Comparison of ENCODE assay signal across 21 cellular contexts in genomic region chr2:152387046-152387445, GRCh38. TPM values are rescaled to one million over a fixed set of nuclear protein-coding genes. Genes with fewer than 3 reads are reported as not detected.
DNase-seq lines count a peak whose midpoint lies in the region; FAIRE-seq and TF ChIP-seq lines count a peak whose summit lies in the region.
"Had no signal": no experiment of that assay in that cellular context is flagged by ENCODE, and none has a peak within 500 bp of the region (broad histone marks: within the 10 kb centered on the region; RNA-seq: fewer than 3 reads in every experiment).

No MANE protein-coding gene starts in this region.

- no peak overlapping the region for H3K27ac Mint-ChIP-seq in astrocyte (ENCODE audit: unreplicated experiment)
- no peak overlapping the region for H3K27ac Mint-ChIP-seq in activated CD4-positive, alpha-beta memory T cell treated with anti-CD3 and anti-CD28 coated beads, Interleukin-2, amount 10 ng/mL, durations not matched to agents 7 days and 5 days
- H3K27ac Mint-ChIP-seq: CD8-positive, alpha-beta T cell; H9; IgD-negative memory B cell had no signal

- H3K36me3 ChIP-seq in BE2C (no peaks in the 10 kb centered on the region), HUES48 (ENCODE audit: control insufficient read depth, insufficient read depth, low read length) (no peaks in the 10 kb centered on the region), astrocyte (ENCODE audit: insufficient read depth, low read length) (no peaks in the 10 kb centered on the region)

- peaks cover 50% of the 10 kb centered on the region for H4K20me1 ChIP-seq in astrocyte (ENCODE audit: insufficient read depth, low read length)

- H3K4me1 ChIP-seq in BE2C (peaks cover 5% of the 10 kb centered on the region), HUES48 (ENCODE audit: control insufficient read depth, insufficient read depth, low read length) (peaks cover 17% of the 10 kb centered on the region), astrocyte (ENCODE audit: insufficient read depth, low read length) (no peaks in the 10 kb centered on the region)

- peaks cover 8% of the 10 kb centered on the region for H3K36me3 Mint-ChIP-seq in astrocyte (ENCODE audit: low read depth, unreplicated experiment)
- H3K36me3 Mint-ChIP-seq in activated CD4-positive, alpha-beta memory T cell treated with anti-CD3 and anti-CD28 coated beads, Interleukin-2, amount 10 ng/mL, durations not matched to agents 7 days and 5 days (ENCODE audit: low read depth), result no peaks in the 10 kb centered on the region
- H3K36me3 Mint-ChIP-seq: CD8-positive, alpha-beta T cell had no signal

- H3K27ac ChIP-seq in HUES48 (ENCODE audit: low read depth, low read length), result peak overlapping the region; percentile 38
- H3K27ac ChIP-seq in astrocyte (ENCODE audit: low read depth, low read length), result no peak overlapping the region
- H3K27ac ChIP-seq in RWPE1, result no peak overlapping the region
- H3K27ac ChIP-seq: BLaER1, HL-60 had no signal

- FAIRE-seq in astrocyte (lab: Jason Lieb, UNC), result no peak
- FAIRE-seq: A204.1, D721Med had no signal

- no peaks in the 10 kb centered on the region for H3K27me3 ChIP-seq in BE2C
- no peaks in the 10 kb centered on the region for H3K27me3 ChIP-seq in HUES48 (ENCODE audit: control insufficient read depth, insufficient read depth, low read length)
- no peaks in the 10 kb centered on the region for H3K27me3 ChIP-seq in astrocyte (ENCODE audit: insufficient read depth, low read length)
- H3K27me3 ChIP-seq: BLaER1 had no signal

- CTCF ChIA-PET in RWPE1 (lab: Yijun Ruan, JAX), result interaction anchor here (0.5 kb wide), 1 partner anchor 415 kb away, joined by 3 read pairs; no protein-coding TSS in a partner anchor
- CTCF ChIA-PET in activated CD4-positive, alpha-beta memory T cell treated with anti-CD3 and anti-CD28 coated beads, Interleukin-2, amount 10 ng/mL, durations not matched to agents 7 days and 5 days (lab: Charles Lee), result interaction anchor here (0.6 kb wide), 1 partner anchor 142 kb away, joined by 3 read pairs; no protein-coding TSS in a partner anchor

- H3K4me3 Mint-ChIP-seq in astrocyte (ENCODE audit: unreplicated experiment), result no peak overlapping the region
- no peak overlapping the region for H3K4me3 Mint-ChIP-seq in activated CD4-positive, alpha-beta memory T cell treated with anti-CD3 and anti-CD28 coated beads, Interleukin-2, amount 10 ng/mL, durations not matched to agents 7 days and 5 days
- H3K4me3 Mint-ChIP-seq: CD8-positive, alpha-beta T cell; H9; IgD-negative memory B cell had no signal

- H3K9me3 ChIP-seq in BE2C (no peaks in the 10 kb centered on the region), HUES48 (ENCODE audit: control insufficient read depth, insufficient read depth, low read length) (no peaks in the 10 kb centered on the region), astrocyte (ENCODE audit: insufficient read depth, low read depth, low read length) (no peaks in the 10 kb centered on the region)

- POLR2A ChIA-PET in RWPE1 (lab: Yijun Ruan, JAX; ENCODE audit: low non-redundant PET), result no interaction called here
- POLR2A ChIA-PET in activated CD4-positive, alpha-beta memory T cell treated with anti-CD3 and anti-CD28 coated beads, Interleukin-2, amount 10 ng/mL, durations not matched to agents 7 days and 5 days (lab: Charles Lee), result no interaction called here

- H3K9ac ChIP-seq in HUES48 (ENCODE audit: low read depth, low read length) (no peak overlapping the region), astrocyte (ENCODE audit: low read length) (no peak overlapping the region)
- H3K9ac ChIP-seq: BLaER1 had no signal

- peaks cover 6% of the 10 kb centered on the region for H3K9me3 Mint-ChIP-seq in astrocyte (ENCODE audit: unreplicated experiment)
- no peaks in the 10 kb centered on the region for H3K9me3 Mint-ChIP-seq in activated CD4-positive, alpha-beta memory T cell treated with anti-CD3 and anti-CD28 coated beads, Interleukin-2, amount 10 ng/mL, durations not matched to agents 7 days and 5 days
- H3K9me3 Mint-ChIP-seq: CD8-positive, alpha-beta T cell; H9 had no signal

- peaks cover 76% of the 10 kb centered on the region for H3K79me2 ChIP-seq in astrocyte (ENCODE audit: insufficient read depth, low read length)

- H3K27me3 Mint-ChIP-seq in astrocyte (ENCODE audit: low read depth, unreplicated experiment), result no peaks in the 10 kb centered on the region
- peaks cover 3% of the 10 kb centered on the region for H3K27me3 Mint-ChIP-seq in activated CD4-positive, alpha-beta memory T cell treated with anti-CD3 and anti-CD28 coated beads, Interleukin-2, amount 10 ng/mL, durations not matched to agents 7 days and 5 days
- H3K27me3 Mint-ChIP-seq: IgD-negative memory B cell had no signal

- H3K4me3 ChIP-seq in BE2C (ENCODE audit: low read depth, low read length) (no peak overlapping the region), HUES48 (ENCODE audit: low read depth, low read length) (no peak overlapping the region), astrocyte (ENCODE audit: insufficient read depth, low read depth, low read length) (no peak overlapping the region)
- H3K4me3 ChIP-seq: BLaER1 had no signal

- TF ChIP-seq CTCF in BE2C (IDR thresholded peaks at IDR 0.05; ENCODE audit: low read depth, low read length) (no peak), astrocyte (IDR thresholded peaks at IDR 0.05; ENCODE audit: insufficient read depth, low read depth, low read length) (no peak), RWPE1 (conservative IDR thresholded peaks at IDR 0.05; ENCODE audit: low read depth) (no peak)

- DNase-seq in BE2C, result peak; percentile 33
- DNase-seq in astrocyte (ENCODE audit: low read depth), result peak; percentile 79
- peak; percentile 39 for DNase-seq in kidney tubule cell (ENCODE audit: low spot score)
- DNase-seq in NK-92 treated with Interleukin-12 subunit alpha and Interleukin-12 subunit beta, amount 100 ng/mL, for 24 hours (lab: John Stamatoyannopoulos, UW), result no peak
- no peak for DNase-seq in RWPE1 (ENCODE audit: low spot score)
- no peak for DNase-seq in activated CD4-positive, alpha-beta memory T cell treated with anti-CD3 and anti-CD28 coated beads, Interleukin-2, amount 10 ng/mL, durations not matched to agents 7 days and 5 days
- no peak for DNase-seq in stimulated activated CD4-positive, alpha-beta T cell treated with anti-CD3 and anti-CD28 coated beads, Interleukin-1b, Interleukin-23, amount 100 ng/mL, for 48 hours
- DNase-seq: CD8-positive, alpha-beta T cell; DMS79 treated with DMSO at 0.1 percent for 48 hours; H9; Karpas-422; NCI-H1048; NCI-H1436; NCI-H1930; NCI-H526 had no signal

- peaks cover 13% of the 10 kb centered on the region for H3K4me1 Mint-ChIP-seq in astrocyte (ENCODE audit: low read depth, unreplicated experiment)
- no peaks in the 10 kb centered on the region for H3K4me1 Mint-ChIP-seq in activated CD4-positive, alpha-beta memory T cell treated with anti-CD3 and anti-CD28 coated beads, Interleukin-2, amount 10 ng/mL, durations not matched to agents 7 days and 5 days
- H3K4me1 Mint-ChIP-seq: IgD-negative memory B cell had no signal

- no peak overlapping the region for H3K4me2 ChIP-seq in astrocyte (ENCODE audit: low read length)
- H3K4me2 ChIP-seq: BLaER1 had no signal

- no peak overlapping the region for H2AFZ ChIP-seq in astrocyte (ENCODE audit: low read depth, low read length)

RNA-seq across cellular contexts. Expression of gene FMNL2, which starts 52.1 kb away (rescaled TPM):
- 2.9 TPM for polyA plus RNA-seq in BE2C (2012; ENCODE audit: insufficient read depth, insufficient read length, low read depth)
- total RNA-seq in astrocyte, result 29.1 and 34.3 TPM in 2 replicates
- total RNA-seq in activated CD4-positive, alpha-beta memory T cell treated with anti-CD3 and anti-CD28 coated beads, Interleukin-2, amount 10 ng/mL, durations not matched to agents 7 days and 5 days, result 1 to 10 TPM; 1.0 to 1.1 TPM

Comparison
In these comparisons a context has a peak if more than half of its experiments do, and no peak if none do; other contexts are left out.
1. DNase-seq: peak in BE2C (single experiment), astrocyte (single experiment) and kidney tubule cell (single experiment); none in NK-92 treated with Interleukin-12 subunit alpha and Interleukin-12 subunit beta, amount 100 ng/mL, for 24 hours (single experiment), RWPE1 (single experiment), activated CD4-positive, alpha-beta memory T cell treated with anti-CD3 and anti-CD28 coated beads, Interleukin-2, amount 10 ng/mL, durations not matched to agents 7 days and 5 days (single experiment) and stimulated activated CD4-positive, alpha-beta T cell treated with anti-CD3 and anti-CD28 coated beads, Interleukin-1b, Interleukin-23, amount 100 ng/mL, for 48 hours (single experiment).
2. RNA of gene FMNL2, which starts 52.1 kb away (total RNA-seq): 29.1 to 34.3 TPM in astrocyte; 1.0 to 1.1 TPM in activated CD4-positive, alpha-beta memory T cell treated with anti-CD3 and anti-CD28 coated beads, Interleukin-2, amount 10 ng/mL, durations not matched to agents 7 days and 5 days; every median in the first group is over 10 times any median in the second.